In genomic region chr9:69637801-69638200, GRCh38 we compare ENCODE assay signal across 13 cellular contexts. TPM values are rescaled to one million over a fixed set of nuclear protein-coding genes. Genes with fewer than 3 reads are reported as not detected.
DNase-seq lines count a peak whose midpoint lies in the region; ATAC-seq, FAIRE-seq and TF ChIP-seq lines count a peak whose summit lies in the region.
"Had no signal": no experiment of that assay in that cellular context is flagged by ENCODE, and none has a peak within 500 bp of the region (broad histone marks: within the 10 kb centered on the region; RNA-seq: fewer than 3 reads in every experiment).

No MANE protein-coding gene starts in this region.

- no peak for TF ChIP-seq CTCF in bronchial epithelial cell (IDR thresholded peaks at IDR 0.05; ENCODE audit: insufficient read depth, low read length, severe bottlenecking)
- TF ChIP-seq CTCF in keratinocyte (optimal IDR thresholded peaks at IDR 0.05 in 1 of 3, IDR thresholded peaks at IDR 0.05 in 1 of 3, conservative IDR thresholded peaks at IDR 0.05 in 1 of 3; ENCODE audit: extremely low read depth in 1 of 3, insufficient read depth in 2 of 3, low read length in 3 of 3) = no peak
- no peak for TF ChIP-seq CTCF in GM23338 (conservative IDR thresholded peaks at IDR 0.05; ENCODE audit: low read depth in 2 of 2)

- H3K4me2 ChIP-seq in keratinocyte (ENCODE audit: control insufficient read depth, extremely low read depth, insufficient read depth, low read depth, low read length) = peak overlapping the region; percentile 41
- H3K4me2 ChIP-seq in GM23338 = no peak overlapping the region

- H3K36me3 Mint-ChIP-seq in GM23338 (ENCODE audit: low read depth) = no peaks in the 10 kb centered on the region

- H3K4me1 ChIP-seq in keratinocyte (ENCODE audit: control insufficient read depth, extremely low read depth, insufficient read depth, low read length) = peaks cover 13% of the 10 kb centered on the region
- no peaks in the 10 kb centered on the region for H3K4me1 ChIP-seq in GM23338 (ENCODE audit: insufficient read depth)

- H3F3A ChIP-seq in GM23338 (replicated peaks; ENCODE audit: low read depth) = no peaks in the 10 kb centered on the region

- no peaks in the 10 kb centered on the region for H3K36me3 ChIP-seq in bronchial epithelial cell (ENCODE audit: control insufficient read depth, insufficient read depth, low read length)
- no peaks in the 10 kb centered on the region for H3K36me3 ChIP-seq in keratinocyte (ENCODE audit: control insufficient read depth in 2 of 2, extremely low read depth in 1 of 2, insufficient read depth in 2 of 2, low read length in 2 of 2)
- no peaks in the 10 kb centered on the region for H3K36me3 ChIP-seq in GM23338 (ENCODE audit: insufficient read depth)
- H3K36me3 ChIP-seq: ovary had no signal

- H3K9me3 Mint-ChIP-seq in GM23338 = no peaks in the 10 kb centered on the region

- no peak for FAIRE-seq in bronchial epithelial cell (lab: Jason Lieb, UNC)
- FAIRE-seq in keratinocyte (lab: Jason Lieb, UNC) = peak; percentile 94

- H3K9ac ChIP-seq in keratinocyte (ENCODE audit: control insufficient read depth, extremely low read depth, insufficient read depth, low read length) = peak overlapping the region; percentile 15

- H3K4me3 ChIP-seq in bronchial epithelial cell (ENCODE audit: low read depth, low read length) (no peak overlapping the region), keratinocyte (ENCODE audit: control insufficient read depth in 2 of 3, extremely low read depth in 1 of 3, insufficient read depth in 2 of 3, low read depth in 1 of 3, low read length in 3 of 3) (no peak overlapping the region), GM23338 (no peak overlapping the region)
- H3K4me3 ChIP-seq: ovary had no signal

- no peak for ATAC-seq in HG03025 (IDR thresholded peaks at IDR 0.05; ENCODE audit: low FRiP score, unreplicated experiment)
- ATAC-seq in GM23338 = no peak

- H3K27me3 ChIP-seq in bronchial epithelial cell (ENCODE audit: control insufficient read depth, insufficient read depth, low read length) (no peaks in the 10 kb centered on the region), keratinocyte (ENCODE audit: control insufficient read depth, extremely low read depth, insufficient read depth, low read length) (no peaks in the 10 kb centered on the region), GM23338 (ENCODE audit: insufficient read depth) (no peaks in the 10 kb centered on the region)
- H3K27me3 ChIP-seq: ovary had no signal

- H3K9me1 ChIP-seq in keratinocyte (ENCODE audit: control insufficient read depth, extremely low read depth, insufficient read depth, low read length) = no peaks in the 10 kb centered on the region

- H3K27ac Mint-ChIP-seq in GM23338 = no peak overlapping the region

- H3K9me2 ChIP-seq in GM23338 (ENCODE audit: insufficient read depth) = no peaks in the 10 kb centered on the region; the same call in 1 of the 2 replicates

- DNase-seq in AG08396 (ENCODE audit: low spot score) (peak; percentile 46), LHCN-M2 (ENCODE audit: low read depth) (peak; percentile 86), bronchial epithelial cell (ENCODE audit: low read depth) (peak; percentile 85), keratinocyte (ENCODE audit: low read depth, low spot score) (peak; percentile 53), NCI-H187 (lab: John Stamatoyannopoulos, UW) (no peak), GM23338 (ENCODE audit: low spot score) (no peak), NCI-H524 treated with DMSO at 0.1 percent for 48 hours (lab: John Stamatoyannopoulos, UW) (no peak)
- DNase-seq: activated CD4-positive, CD25-positive, alpha-beta regulatory T cell; hippocampal formation; NCI-H1436 treated with DMSO at 0.1 percent for 48 hours; NCI-H82; ovary had no signal

- H3K79me2 ChIP-seq in keratinocyte (ENCODE audit: control insufficient read depth, insufficient read depth, low read length) = no peaks in the 10 kb centered on the region
- no peaks in the 10 kb centered on the region for H3K79me2 ChIP-seq in GM23338 (replicated peaks; ENCODE audit: insufficient read depth)

- peak overlapping the region; percentile 61 for H3K27ac ChIP-seq in keratinocyte (ENCODE audit: control insufficient read depth, insufficient read depth, low read length)
- H3K27ac ChIP-seq in GM23338 (ENCODE audit: low read depth) = no peak overlapping the region
- H3K27ac ChIP-seq: ovary had no signal

- H4K20me1 ChIP-seq in keratinocyte (ENCODE audit: control insufficient read depth, extremely low read depth, insufficient read depth, low read length) = no peaks in the 10 kb centered on the region
- no peaks in the 10 kb centered on the region for H4K20me1 ChIP-seq in GM23338 (replicated peaks; ENCODE audit: insufficient read depth)

- H3K9me3 ChIP-seq in keratinocyte (ENCODE audit: control insufficient read depth, low read depth, low read length) = no peaks in the 10 kb centered on the region
- H3K9me3 ChIP-seq: ovary had no signal

- no peak overlapping the region for H3K4me3 Mint-ChIP-seq in GM23338

- H3K27me3 Mint-ChIP-seq in GM23338 (ENCODE audit: insufficient read depth, low read depth, poor library complexity) = no peaks in the 10 kb centered on the region

- no peaks in the 10 kb centered on the region for H3K4me1 Mint-ChIP-seq in GM23338

- H2AFZ ChIP-seq in keratinocyte (ENCODE audit: control insufficient read depth, low read length) = no peak overlapping the region
- H2AFZ ChIP-seq in GM23338 = no peak overlapping the region

- dilution Hi-C loops in keratinocyte (cut with MboI; ENCODE audit: extremely low pct_ligation_motif_present, low sequenced_read_pairs) = no loop called here

TF ChIP-seq in GM23338, 12 proteins besides CTCF, POLR2A, EP300 and RAD21 (continues in another document):
- TF ChIP-seq ZNF331 (CRISPR knock-in tag; IDR thresholded peaks at IDR 0.05; ENCODE audit: low read depth) = no peak
- TF ChIP-seq JUNB (IDR thresholded peaks at IDR 0.05; ENCODE audit: unreplicated experiment) = no peak
- no peak for TF ChIP-seq NANOG (IDR thresholded peaks at IDR 0.05; ENCODE audit: borderline replicate concordance)
- TF ChIP-seq EZH2 (IDR thresholded peaks at IDR 0.05; ENCODE audit: low read depth, unreplicated experiment) = no peak
- TF ChIP-seq, protein P1, sequence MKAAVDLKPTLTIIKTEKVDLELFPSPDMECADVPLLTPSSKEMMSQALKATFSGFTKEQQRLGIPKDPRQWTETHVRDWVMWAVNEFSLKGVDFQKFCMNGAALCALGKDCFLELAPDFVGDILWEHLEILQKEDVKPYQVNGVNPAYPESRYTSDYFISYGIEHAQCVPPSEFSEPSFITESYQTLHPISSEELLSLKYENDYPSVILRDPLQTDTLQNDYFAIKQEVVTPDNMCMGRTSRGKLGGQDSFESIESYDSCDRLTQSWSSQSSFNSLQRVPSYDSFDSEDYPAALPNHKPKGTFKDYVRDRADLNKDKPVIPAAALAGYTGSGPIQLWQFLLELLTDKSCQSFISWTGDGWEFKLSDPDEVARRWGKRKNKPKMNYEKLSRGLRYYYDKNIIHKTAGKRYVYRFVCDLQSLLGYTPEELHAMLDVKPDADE (IDR thresholded peaks at IDR 0.05) = no peak

RNA-seq across cellular contexts. Expression of gene APBA1, which starts 34.4 kb away (rescaled TPM):
- total RNA-seq in LHCN-M2 (2014; rRNA removed) (3.1 TPM in 2 replicates), bronchial epithelial cell (under 0.01 and 0.38 TPM in 2 replicates)
- 6.4 TPM for polyA plus RNA-seq in LHCN-M2 (2012)
- polyA plus RNA-seq in keratinocyte (0.66 to 0.89 TPM (median 0.89 TPM) in 3 replicates), GM23338 (2016; fragmentation: Nextera tagmentation; extraction: Ambion mirVana) (0.26 TPM in 2 replicates)
- polyA plus RNA-seq in keratinocyte (2011; ENCODE audit: low read depth) = 0.85 TPM
- 0.45 and 0.90 TPM in 2 replicates for polyA plus RNA-seq in keratinocyte (2011; cell fraction: cytosol; rRNA removed)
- 1.0 and 1.8 TPM in 2 replicates for polyA plus RNA-seq in keratinocyte (2011; cell fraction: nucleus; rRNA removed)
- 0.35 and 0.94 TPM in 2 replicates for polyA plus RNA-seq in keratinocyte (2012; ENCODE audit: low replicate concordance)
- polyA minus RNA-seq in keratinocyte = 0.96 to 2.7 TPM (median 2.0 TPM) in 3 replicates
- 0.77 TPM for polyA minus RNA-seq in keratinocyte (2011; cell fraction: cytosol; rRNA and poly(A)+ RNA removed)
- polyA minus RNA-seq in keratinocyte (2011; cell fraction: nucleus; rRNA and poly(A)+ RNA removed) = 1.2 and 5.0 TPM in 2 replicates
- total RNA-seq in GM23338 (2014; rRNA removed; shearing (Covaris generic)) = 0.58 and 1.0 TPM in 2 replicates

Comparison
In these comparisons a context has a peak if more than half of its experiments do, and no peak if none do; other contexts are left out.
1. DNase-seq: peak in AG08396 (single experiment), LHCN-M2 (single experiment), bronchial epithelial cell (single experiment) and keratinocyte (single experiment); none in NCI-H187 (0 of 2), GM23338 (single experiment) and NCI-H524 treated with DMSO at 0.1 percent for 48 hours (single experiment).